In the genomic region with DNA sequence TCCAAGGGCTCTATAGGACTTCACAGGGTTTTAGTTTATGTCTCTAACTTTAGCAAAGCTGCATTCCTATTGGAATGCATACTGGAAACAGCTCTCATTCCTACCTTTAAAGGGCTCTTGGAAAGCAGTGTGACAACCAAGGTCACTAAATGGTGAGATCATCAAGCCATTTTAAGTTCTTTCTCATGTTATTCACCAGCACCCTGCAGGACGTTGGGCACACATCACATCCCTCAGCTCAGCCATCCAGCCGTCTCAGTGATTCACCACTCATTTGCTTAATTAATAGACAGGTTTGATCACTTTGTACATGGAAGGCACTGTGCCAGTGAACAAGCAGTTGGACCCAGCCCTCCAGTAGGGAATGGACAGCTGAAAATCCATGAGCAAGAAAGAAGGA, we compare ENCODE assay signal across 17 cellular contexts. TPM values are rescaled to one million over a fixed set of nuclear protein-coding genes. Genes with fewer than 3 reads are reported as not detected.
DNase-seq lines count a peak whose midpoint lies in the region; ATAC-seq, FAIRE-seq and TF ChIP-seq lines count a peak whose summit lies in the region.
"Had no signal": no experiment of that assay in that cellular context is flagged by ENCODE, and none has a peak within 500 bp of the region (broad histone marks: within the 10 kb centered on the region; RNA-seq: fewer than 3 reads in every experiment).

No MANE protein-coding gene starts in this region.

- peaks cover 32% of the 10 kb centered on the region for H3K36me3 ChIP-seq in right atrium auricular region
- peaks cover 17% of the 10 kb centered on the region for H3K36me3 ChIP-seq in bronchial epithelial cell (ENCODE audit: control insufficient read depth, insufficient read depth, low read length)
- peaks cover 90% of the 10 kb centered on the region for H3K36me3 ChIP-seq in upper lobe of right lung

- H3K27me3 ChIP-seq in right atrium auricular region (no peaks in the 10 kb centered on the region), bronchial epithelial cell (ENCODE audit: control insufficient read depth, insufficient read depth, low read length) (no peaks in the 10 kb centered on the region), upper lobe of right lung (no peaks in the 10 kb centered on the region)
- H3K27me3 ChIP-seq: brain microvascular endothelial cell had no signal

- H3K27ac Mint-ChIP-seq in activated CD4-positive, alpha-beta T cell treated with anti-CD3 and anti-CD28 coated beads, Interleukin-2, amount 10 ng/mL, durations not matched to agents 7 days and 5 days: no peak overlapping the region

- peak overlapping the region in 1 of 2 donors; percentile 63 for H3K27ac ChIP-seq in right atrium auricular region
- no peak overlapping the region for H3K27ac ChIP-seq in upper lobe of right lung
- H3K27ac ChIP-seq: A549, brain microvascular endothelial cell had no signal

- no peaks in the 10 kb centered on the region for H3K9me3 ChIP-seq in right atrium auricular region
- H3K9me3 ChIP-seq in upper lobe of right lung: no peaks in the 10 kb centered on the region
- H3K9me3 ChIP-seq: A549, Caco-2 had no signal

- ATAC-seq in Right ventricle myocardium inferior (peak; percentile 21), upper lobe of right lung (peak; percentile 52)
- ATAC-seq: A549 had no signal

- no peaks in the 10 kb centered on the region for H3K27me3 Mint-ChIP-seq in activated CD4-positive, alpha-beta T cell treated with anti-CD3 and anti-CD28 coated beads, Interleukin-2, amount 10 ng/mL, durations not matched to agents 7 days and 5 days

- DNase-seq in Right ventricle myocardium inferior (ENCODE audit: missing footprints) (no peak), right atrium auricular region (ENCODE audit: low spot score) (no peak), bronchial epithelial cell (ENCODE audit: low read depth) (peak; percentile 8), kidney tubule cell (ENCODE audit: low spot score) (peak; percentile 81), upper lobe of right lung (no peak), medulla oblongata (ENCODE audit: extremely low spot score) (no peak), NCI-H1694 treated with DMSO at 0.1 percent for 48 hours (lab: John Stamatoyannopoulos, UW) (no peak)
- no peak for DNase-seq in activated CD4-positive, alpha-beta T cell treated with anti-CD3 and anti-CD28 coated beads, Interleukin-2, amount 10 ng/mL, durations not matched to agents 7 days and 5 days
- DNase-seq: brain microvascular endothelial cell, Caco-2, NCI-H2107, NCI-H774 had no signal

- no peak overlapping the region for H3K4me3 Mint-ChIP-seq in activated CD4-positive, alpha-beta T cell treated with anti-CD3 and anti-CD28 coated beads, Interleukin-2, amount 10 ng/mL, durations not matched to agents 7 days and 5 days

- POLR2A ChIA-PET in activated CD4-positive, alpha-beta T cell treated with anti-CD3 and anti-CD28 coated beads, Interleukin-2, amount 10 ng/mL, durations not matched to agents 7 days and 5 days (lab: Charles Lee): no interaction called here

- no peaks in the 10 kb centered on the region for H3K9me3 Mint-ChIP-seq in activated CD4-positive, alpha-beta T cell treated with anti-CD3 and anti-CD28 coated beads, Interleukin-2, amount 10 ng/mL, durations not matched to agents 7 days and 5 days

- H3K4me1 ChIP-seq in right atrium auricular region: peaks cover 0 to 11% of the 10 kb centered on the region in 2 donors
- no peaks in the 10 kb centered on the region for H3K4me1 ChIP-seq in upper lobe of right lung
- H3K4me1 ChIP-seq: Caco-2 had no signal

- no peak for FAIRE-seq in bronchial epithelial cell (lab: Jason Lieb, UNC)
- FAIRE-seq: A549, endometrium, islet of Langerhans, RCC 7860, urothelium cell line had no signal

- intact Hi-C loops in Right ventricle myocardium inferior (cut with DNase I) (no loop called here), upper lobe of right lung (cut with DNase I) (no loop called here)

- H3K4me3 ChIP-seq in right atrium auricular region: no peak overlapping the region
- no peak overlapping the region for H3K4me3 ChIP-seq in bronchial epithelial cell (ENCODE audit: low read depth, low read length)
- no peak overlapping the region for H3K4me3 ChIP-seq in upper lobe of right lung
- H3K4me3 ChIP-seq: A549 had no signal

- CTCF ChIA-PET in activated CD4-positive, alpha-beta T cell treated with anti-CD3 and anti-CD28 coated beads, Interleukin-2, amount 10 ng/mL, durations not matched to agents 7 days and 5 days (lab: Charles Lee): interaction anchor here (0.5 kb wide), 1 partner anchor 359 kb away, joined by 4 read pairs; no protein-coding TSS in a partner anchor

- TF ChIP-seq CTCF in right atrium auricular region (IDR thresholded peaks at IDR 0.05) (no peak), bronchial epithelial cell (IDR thresholded peaks at IDR 0.05; ENCODE audit: insufficient read depth, low read length, severe bottlenecking) (no peak), upper lobe of right lung (IDR thresholded peaks at IDR 0.05) (no peak)

- peaks cover 48% of the 10 kb centered on the region for H3K36me3 Mint-ChIP-seq in activated CD4-positive, alpha-beta T cell treated with anti-CD3 and anti-CD28 coated beads, Interleukin-2, amount 10 ng/mL, durations not matched to agents 7 days and 5 days (ENCODE audit: low read depth)

- no peaks in the 10 kb centered on the region for H3K4me1 Mint-ChIP-seq in activated CD4-positive, alpha-beta T cell treated with anti-CD3 and anti-CD28 coated beads, Interleukin-2, amount 10 ng/mL, durations not matched to agents 7 days and 5 days

RNA-seq across cellular contexts. Expression of a gene that starts 32.2 kb away (rescaled TPM):
- total RNA-seq in Right ventricle myocardium inferior (0.30 TPM), right atrium auricular region (under 1 TPM; 0.30 to 0.55 TPM), bronchial epithelial cell (0.26 TPM in 2 replicates), upper lobe of right lung (1.8 TPM)
- 1 to 10 TPM; 1.3 to 1.4 TPM for total RNA-seq in activated CD4-positive, alpha-beta T cell treated with anti-CD3 and anti-CD28 coated beads, Interleukin-2, amount 10 ng/mL, durations not matched to agents 7 days and 5 days

Comparison
In these comparisons a context has a peak if more than half of its experiments do, and no peak if none do; other contexts are left out.
1. DNase-seq: peak in bronchial epithelial cell (single experiment) and kidney tubule cell (single experiment); none in Right ventricle myocardium inferior (single experiment), right atrium auricular region (single experiment), upper lobe of right lung (single experiment), medulla oblongata (single experiment), NCI-H1694 treated with DMSO at 0.1 percent for 48 hours (single experiment) and activated CD4-positive, alpha-beta T cell treated with anti-CD3 and anti-CD28 coated beads, Interleukin-2, amount 10 ng/mL, durations not matched to agents 7 days and 5 days (single experiment).